9 cellular contexts compared by ENCODE assay signal in the genomic region with DNA sequence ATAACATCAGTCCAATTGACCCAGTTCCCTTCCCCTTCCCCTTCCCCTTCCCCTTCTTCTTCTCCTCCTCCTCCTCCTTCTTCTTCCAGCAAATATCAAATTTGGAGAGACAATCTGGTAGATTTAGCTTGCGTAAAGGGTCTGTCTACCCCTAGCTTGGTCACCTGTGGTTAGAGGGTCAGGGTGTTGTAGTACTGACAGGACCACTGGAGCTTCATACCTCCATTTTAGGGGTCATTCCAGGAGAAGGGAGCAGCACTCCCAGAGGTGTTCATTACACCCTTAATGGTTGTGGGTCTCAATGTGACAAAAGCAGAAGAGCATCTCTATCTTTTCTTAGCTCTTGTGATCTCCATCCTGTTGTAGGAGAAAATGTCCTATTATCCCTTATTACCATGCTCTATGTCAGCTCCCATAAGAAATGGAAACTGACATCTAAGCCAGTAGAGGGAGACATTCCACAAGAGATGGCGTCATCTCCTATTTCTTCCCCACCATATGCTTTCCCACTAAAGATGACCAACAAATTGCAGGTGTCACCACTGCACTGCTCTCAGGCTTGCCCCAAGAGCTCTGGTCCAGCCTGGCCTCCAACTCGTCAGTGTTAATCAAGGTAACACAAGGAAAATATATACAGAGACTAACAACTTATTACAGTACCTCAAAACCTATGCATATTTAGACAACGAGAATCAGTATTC. TPM values are rescaled to one million over a fixed set of nuclear protein-coding genes. Genes with fewer than 3 reads are reported as not detected.
DNase-seq lines count a peak whose midpoint lies in the region; ATAC-seq and TF ChIP-seq lines count a peak whose summit lies in the region.
"Had no signal": no experiment of that assay in that cellular context is flagged by ENCODE, and none has a peak within 500 bp of the region (broad histone marks: within the 10 kb centered on the region; RNA-seq: fewer than 3 reads in every experiment).

No MANE protein-coding gene starts in this region.

- H4K20me1 ChIP-seq in DOHH2 (ENCODE audit: control insufficient read depth, insufficient read depth, low read depth, low read length), result no peaks in the 10 kb centered on the region

- H3K4me1 ChIP-seq in DOHH2 (ENCODE audit: control insufficient read depth, low read length), result no peaks in the 10 kb centered on the region

- no peaks in the 10 kb centered on the region for H3F3A ChIP-seq in DOHH2 (ENCODE audit: control insufficient read depth, insufficient read depth)

- ATAC-seq in GM19023 (IDR thresholded peaks at IDR 0.05; ENCODE audit: unreplicated experiment) (peak; percentile 94), HG03095 (IDR thresholded peaks at IDR 0.05; ENCODE audit: unreplicated experiment) (peak; percentile 87)

- no peak overlapping the region for H3K4me2 ChIP-seq in DOHH2 (ENCODE audit: low read length)

- H3K79me2 ChIP-seq in DOHH2 (ENCODE audit: control insufficient read depth, low read length), result no peaks in the 10 kb centered on the region

- H3K27ac ChIP-seq in DOHH2 (ENCODE audit: low read depth, low read length), result no peak overlapping the region

- H3K27me3 ChIP-seq in DOHH2 (ENCODE audit: control insufficient read depth, low read length), result no peaks in the 10 kb centered on the region

- H3K9me2 ChIP-seq in DOHH2 (replicated peaks; ENCODE audit: control insufficient read depth, low read length), result no peaks in the 10 kb centered on the region

- TF ChIP-seq CTCF in DOHH2 (IDR thresholded peaks at IDR 0.05; ENCODE audit: low read depth, low read length, poor library complexity, severe bottlenecking), result peak; percentile 65
- peak; percentile 81 for TF ChIP-seq CTCF in epithelial cell of proximal tubule (conservative IDR thresholded peaks at IDR 0.05; ENCODE audit: low read depth, low read length)

- H3K4me3 ChIP-seq in DOHH2 (ENCODE audit: low read length) (no peak overlapping the region), epithelial cell of proximal tubule (ENCODE audit: low read depth, low read length) (no peak overlapping the region)

- H3K9me3 ChIP-seq in DOHH2 (ENCODE audit: control insufficient read depth, insufficient read depth, low read length), result no peaks in the 10 kb centered on the region

- DNase-seq in NCI-H82 treated with DMSO at 0.1 percent for 48 hours (lab: John Stamatoyannopoulos, UW; ENCODE audit: unreplicated experiment) (peak; percentile 3), epithelial cell of proximal tubule (ENCODE audit: low read depth) (peak; percentile 19), pons (ENCODE audit: low spot score) (peak; percentile 69), midbrain (lab: John Stamatoyannopoulos, UW) (no peak)
- DNase-seq in effector CD8-positive, alpha-beta T cell (lab: John Stamatoyannopoulos, UW), result no peak

- no peaks in the 10 kb centered on the region for H3K36me3 ChIP-seq in DOHH2 (ENCODE audit: control insufficient read depth, low read length)

RNA-seq across cellular contexts. Expression of a gene that starts 3.5 kb away (rescaled TPM):
- total RNA-seq in epithelial cell of proximal tubule, result 2.9 and 54.3 TPM in 2 replicates
- total RNA-seq: activated naive CD4-positive, alpha-beta T cell treated with anti-CD3 and anti-CD28 coated beads, Interleukin-2, amount 50 U/mL, for 72 hours had no signal

RNA-seq across cellular contexts. Expression of a gene that starts 9.1 kb away (rescaled TPM):
- 54.0 and 94.4 TPM in 2 replicates for total RNA-seq in epithelial cell of proximal tubule

RNA-seq across cellular contexts. Expression of a gene that starts 31.3 kb away (rescaled TPM):
- 0.22 TPM in 1 of 2 replicates, not detected in the other for total RNA-seq in epithelial cell of proximal tubule
- total RNA-seq: activated naive CD4-positive, alpha-beta T cell treated with anti-CD3 and anti-CD28 coated beads, Interleukin-2, amount 50 U/mL, for 72 hours had no signal

RNA-seq across cellular contexts. Expression of a gene that starts 53.2 kb away (rescaled TPM):
- total RNA-seq in epithelial cell of proximal tubule, result 0.23 TPM in 1 of 2 replicates, not detected in the other
- total RNA-seq: activated naive CD4-positive, alpha-beta T cell treated with anti-CD3 and anti-CD28 coated beads, Interleukin-2, amount 50 U/mL, for 72 hours had no signal

Comparison
In these comparisons a context has a peak if more than half of its experiments do, and no peak if none do; other contexts are left out.
1. DNase-seq: peak in NCI-H82 treated with DMSO at 0.1 percent for 48 hours (single experiment), epithelial cell of proximal tubule (single experiment) and pons (single experiment); none in effector CD8-positive, alpha-beta T cell (single experiment) and midbrain (single experiment).